21 cellular contexts compared by ENCODE assay signal in the genomic region with DNA sequence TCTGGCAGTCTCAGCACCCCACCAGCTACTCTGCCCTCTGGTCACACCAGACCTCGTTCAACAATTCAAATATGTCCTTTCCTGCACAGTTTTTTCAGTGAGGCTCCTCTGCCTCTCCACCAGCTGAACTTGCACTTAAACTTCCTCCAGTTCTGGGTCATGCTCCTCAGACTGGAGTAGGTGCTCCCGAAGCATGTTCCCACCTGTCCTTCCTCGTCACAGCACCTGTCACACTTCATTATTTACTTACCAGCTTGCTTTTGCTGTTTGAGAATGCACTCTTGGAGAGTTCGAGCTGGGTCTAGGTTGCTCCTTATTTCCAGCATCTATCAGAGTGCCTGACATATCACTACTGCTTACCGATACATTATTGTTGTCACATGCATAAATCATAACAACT.
DNase-seq lines count a peak whose midpoint lies in the region; ATAC-seq and TF ChIP-seq lines count a peak whose summit lies in the region.
"Had no signal": no experiment of that assay in that cellular context is flagged by ENCODE, and none has a peak within 500 bp of the region (broad histone marks: within the 10 kb centered on the region; RNA-seq: fewer than 3 reads in every experiment).

No MANE protein-coding gene starts in this region.

- no peak for ATAC-seq in HG03442 (IDR thresholded peaks at IDR 0.05; ENCODE audit: unreplicated experiment)
- ATAC-seq: T-cell had no signal

- H3K4me1 Mint-ChIP-seq in type B pancreatic cell (ENCODE audit: unreplicated experiment) = peaks cover 32% of the 10 kb centered on the region
- H3K4me1 Mint-ChIP-seq: CD4-positive, alpha-beta memory T cell; T-cell had no signal

- H3K9me3 Mint-ChIP-seq in type B pancreatic cell = no peaks in the 10 kb centered on the region
- H3K9me3 Mint-ChIP-seq: CD4-positive, alpha-beta memory T cell; T-cell had no signal

- H3K4me3 Mint-ChIP-seq in type B pancreatic cell = no peak overlapping the region
- H3K4me3 Mint-ChIP-seq: CD4-positive, alpha-beta memory T cell; T-cell had no signal

- peak overlapping the region; percentile 0 for H3K27ac Mint-ChIP-seq in type B pancreatic cell
- H3K27ac Mint-ChIP-seq: CD4-positive, alpha-beta memory T cell; T-cell had no signal

- peaks cover 3% of the 10 kb centered on the region for H3K27me3 Mint-ChIP-seq in type B pancreatic cell

- no peaks in the 10 kb centered on the region for H3K36me3 Mint-ChIP-seq in type B pancreatic cell
- H3K36me3 Mint-ChIP-seq: CD4-positive, alpha-beta memory T cell; T-cell had no signal

- H3K4me3 ChIP-seq in epithelial cell of esophagus (ENCODE audit: low read length) = no peak overlapping the region
- H3K4me3 ChIP-seq: BLaER1, MG63, Peyer's patch had no signal

- no peak for TF ChIP-seq CTCF in epithelial cell of esophagus (IDR thresholded peaks at IDR 0.05; ENCODE audit: insufficient read depth, low read depth, low read length, missing control alignments)
- TF ChIP-seq CTCF in type B pancreatic cell (conservative IDR thresholded peaks at IDR 0.05) = no peak

- DNase-seq in NCI-H1105 treated with DMSO at 0.1 percent for 48 hours (lab: John Stamatoyannopoulos, UW) (peak; percentile 31), NCI-H1105 (lab: John Stamatoyannopoulos, UW) (no peak), NCI-H1417 treated with DMSO at 0.1 percent for 48 hours (lab: John Stamatoyannopoulos, UW) (peak; percentile 10), epithelial cell of esophagus (ENCODE audit: low read depth) (peak; percentile 48), type B pancreatic cell (ENCODE audit: extremely low spot score, unreplicated experiment) (no peak), NCI-H1436 treated with DMSO at 0.1 percent for 48 hours (lab: John Stamatoyannopoulos, UW) (no peak)
- DNase-seq in stimulated activated CD4-positive, alpha-beta T cell treated with anti-CD3 and anti-CD28 coated beads, Interleukin-2, amount 100 ng/mL, for 48 hours = no peak
- DNase-seq: ACHN; CD4-positive, alpha-beta memory T cell; DMS153; GDM1; Kasumi-1; MG63; NCI-H2029 treated with DMSO at 0.1 percent for 48 hours; NCI-H226; NCI-H524 treated with DMSO at 0.1 percent for 48 hours; NK-92 treated with Interleukin-12 subunit alpha and Interleukin-12 subunit beta, amount 100 ng/mL, for 24 hours; Peyer's patch; T-cell had no signal

Comparison
In these comparisons a context has a peak if more than half of its experiments do, and no peak if none do; other contexts are left out.
1. DNase-seq: peak in NCI-H1105 treated with DMSO at 0.1 percent for 48 hours (single experiment), NCI-H1417 treated with DMSO at 0.1 percent for 48 hours (single experiment) and epithelial cell of esophagus (single experiment); none in NCI-H1105 (single experiment), type B pancreatic cell (single experiment), NCI-H1436 treated with DMSO at 0.1 percent for 48 hours (single experiment) and stimulated activated CD4-positive, alpha-beta T cell treated with anti-CD3 and anti-CD28 coated beads, Interleukin-2, amount 100 ng/mL, for 48 hours (0 of 2).